In the genomic region with DNA sequence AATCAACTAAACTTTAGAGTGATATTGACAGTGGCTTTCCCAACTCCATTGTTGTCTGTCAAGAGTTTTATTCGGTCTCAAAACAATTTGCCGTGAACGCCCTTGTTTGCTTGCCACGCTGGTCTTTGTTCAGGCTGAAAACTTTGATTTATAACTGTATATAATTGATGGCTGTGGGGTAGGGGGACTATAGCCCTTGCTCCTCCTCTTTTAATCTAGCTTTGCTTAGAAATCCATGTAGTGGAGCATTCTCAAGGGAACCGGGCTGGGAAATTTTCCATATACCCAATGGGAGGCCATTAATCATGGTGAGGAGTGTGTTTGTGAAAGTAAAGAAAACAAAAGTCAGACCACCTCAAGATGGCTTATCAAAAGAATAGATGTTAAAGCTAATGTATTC, we compare ENCODE assay signal across 19 cellular contexts.
"Had no signal": no experiment of that assay in that cellular context is flagged by ENCODE, and none has a peak within 500 bp of the region (broad histone marks: within the 10 kb centered on the region; RNA-seq: fewer than 3 reads in every experiment).

No MANE protein-coding gene starts in this region.

- H3K27ac ChIP-seq: foreskin keratinocyte, psoas muscle, right lobe of liver, upper lobe of left lung had no signal

- H3K36me3 Mint-ChIP-seq: brain; memory B cell; natural killer cell treated with Interleukin-12 subunit alpha and Interleukin-12 subunit beta and Interleukin-15 and Interleukin-18, amount 100 ng/mL, for 72 hours had no signal

- H3K27me3 Mint-ChIP-seq: activated T-helper 17 cell treated with anti-CD3 and anti-CD28 coated beads, Interleukin-2, amount 50 U/mL, for 72 hours; central memory CD8-positive, alpha-beta T cell; memory B cell; stimulated activated naive CD8-positive, alpha-beta T cell treated with anti-CD3 and anti-CD28 coated beads, Interleukin-15, amount 100 ng/mL, for 72 hours had no signal

- H3K9me3 ChIP-seq: psoas muscle, right lobe of liver, upper lobe of left lung had no signal

- H3K4me1 ChIP-seq: foreskin keratinocyte, psoas muscle, right lobe of liver, upper lobe of left lung had no signal

- H3K27me3 ChIP-seq: foreskin keratinocyte, right lobe of liver, upper lobe of left lung had no signal

- H3K4me2 ChIP-seq: smooth muscle cell had no signal

- H3K27ac Mint-ChIP-seq: activated T-helper 17 cell treated with anti-CD3 and anti-CD28 coated beads, Interleukin-2, amount 50 U/mL, for 72 hours; memory B cell; natural killer cell treated with Interleukin-12 subunit alpha and Interleukin-12 subunit beta and Interleukin-15 and Interleukin-18, amount 100 ng/mL, for 72 hours; stimulated activated naive CD8-positive, alpha-beta T cell treated with anti-CD3 and anti-CD28 coated beads, Interleukin-15, amount 100 ng/mL, for 72 hours had no signal

- H3K4me1 Mint-ChIP-seq: activated T-helper 17 cell treated with anti-CD3 and anti-CD28 coated beads, Interleukin-2, amount 50 U/mL, for 72 hours; central memory CD8-positive, alpha-beta T cell; memory B cell; stimulated activated naive CD8-positive, alpha-beta T cell treated with anti-CD3 and anti-CD28 coated beads, Interleukin-15, amount 100 ng/mL, for 72 hours had no signal

- H3K4me3 Mint-ChIP-seq: activated T-helper 17 cell treated with anti-CD3 and anti-CD28 coated beads, Interleukin-2, amount 50 U/mL, for 72 hours; central memory CD8-positive, alpha-beta T cell; memory B cell; natural killer cell treated with Interleukin-12 subunit alpha and Interleukin-12 subunit beta and Interleukin-15 and Interleukin-18, amount 100 ng/mL, for 72 hours; stimulated activated naive CD8-positive, alpha-beta T cell treated with anti-CD3 and anti-CD28 coated beads, Interleukin-15, amount 100 ng/mL, for 72 hours had no signal

- H3K36me3 ChIP-seq: right lobe of liver, upper lobe of left lung had no signal

- DNase-seq: activated CD4-positive, alpha-beta T cell treated with anti-CD3 and anti-CD28 coated beads, Interleukin-2, amount 50 U/mL, for 4 hours; activated CD4-positive, CD25-positive, alpha-beta regulatory T cell treated with anti-CD3 and anti-CD28 coated beads, Interleukin-2, amount 50 U/mL, for 72 hours; activated naive CD4-positive, alpha-beta T cell treated with Interleukin-2 at 50 U/mL for 16 hours; activated T-cell treated with anti-CD3 and anti-CD28 coated beads for 4 hours; effector memory CD4-positive, alpha-beta T cell; foreskin keratinocyte; left ventricle myocardium superior; psoas muscle; right lobe of liver; stimulated activated naive CD8-positive, alpha-beta T cell treated with anti-CD3 and anti-CD28 coated beads, Interleukin-15, amount 100 ng/mL, for 72 hours; T-helper 1 cell; T1000; upper lobe of left lung had no signal

- ATAC-seq: activated T-helper 17 cell treated with anti-CD3 and anti-CD28 coated beads, Interleukin-2, amount 50 U/mL, for 72 hours; foreskin keratinocyte; left ventricle myocardium superior; natural killer cell treated with Interleukin-12 subunit alpha and Interleukin-12 subunit beta and Interleukin-15 and Interleukin-18, amount 100 ng/mL, for 72 hours; psoas muscle; right lobe of liver; stimulated activated naive CD8-positive, alpha-beta T cell treated with anti-CD3 and anti-CD28 coated beads, Interleukin-15, amount 100 ng/mL, for 72 hours had no signal

- H3K4me3 ChIP-seq: psoas muscle, right lobe of liver, smooth muscle cell, upper lobe of left lung had no signal
